8 cellular contexts compared by ENCODE assay signal in genomic region chr16:50210266-50211038, GRCh38. TPM values are rescaled to one million over a fixed set of nuclear protein-coding genes. Genes with fewer than 3 reads are reported as not detected.
DNase-seq lines count a peak whose midpoint lies in the region; FAIRE-seq and TF ChIP-seq lines count a peak whose summit lies in the region.

No MANE protein-coding gene starts in this region.

- peak; percentile 49 to 82 (median 70) for TF ChIP-seq CTCF in adrenal gland (IDR thresholded peaks at IDR 0.05)
- TF ChIP-seq CTCF in left ventricle myocardium inferior (IDR thresholded peaks at IDR 0.05; ENCODE audit: borderline replicate concordance): peak; percentile 79

- H3K27ac ChIP-seq in adrenal gland (peak overlapping the region in 3 of 5 donors; percentile 29 to 35 (median 35)), left ventricle myocardium inferior (replicated peaks) (no peak overlapping the region)

- H3K4me1 ChIP-seq in adrenal gland (replicated peaks in 1 of 2) (peaks cover 39 to 50% of the 10 kb centered on the region in 2 donors), left ventricle myocardium inferior (peaks cover 49% of the 10 kb centered on the region)

- H3K36me3 ChIP-seq in adrenal gland (replicated peaks in 1 of 2): peaks cover 0 to 9% of the 10 kb centered on the region in 2 donors
- H3K36me3 ChIP-seq in left ventricle myocardium inferior: peaks cover 26% of the 10 kb centered on the region

- H3K4me3 ChIP-seq in adrenal gland (no peak overlapping the region), left ventricle myocardium inferior (no peak overlapping the region)

- peak; percentile 87 for DNase-seq in GM03348 (ENCODE audit: low spot score)
- DNase-seq in H54 (ENCODE audit: insufficient read length, low spot score): no peak
- DNase-seq in LoVo (ENCODE audit: low spot score): peak; percentile 34
- DNase-seq in SKM-1 treated with dmso at 0.1 percent for 144 hours (lab: John Stamatoyannopoulos, UW; ENCODE audit: unreplicated experiment): peak; percentile 50
- DNase-seq in adrenal gland: peak; percentile 73 to 94 (median 87)
- peak; percentile 80 for DNase-seq in left ventricle myocardium inferior
- DNase-seq in putamen (ENCODE audit: low spot score): peak; percentile 81
- DNase-seq in cortex of kidney (lab: John Stamatoyannopoulos, UW): no peak

- intact Hi-C loops in adrenal gland (cut with DNase I) (loop anchor here in 1 of 2 donors (5.0 to 10.0 kb wide), 2 partner anchors 143 to 144 kb away; partner anchors contain the start of gene HEATR3), left ventricle myocardium inferior (cut with micrococcal nuclease) (loop anchor here (10.0 kb wide), 1 partner anchor 454 kb away; no protein-coding TSS in a partner anchor)

- H3K9me3 ChIP-seq in adrenal gland (replicated peaks in 1 of 3): no peaks in the 10 kb centered on the region
- H3K9me3 ChIP-seq in left ventricle myocardium inferior (replicated peaks): no peaks in the 10 kb centered on the region

- TF ChIP-seq POLR2A in H54 (IDR thresholded peaks at IDR 0.05; ENCODE audit: low read depth, low read length) (no peak), adrenal gland (IDR thresholded peaks at IDR 0.05) (no peak)

- 69 to 78% (median 72%) methylated on average over 5 of the region's 5 CpGs for WGBS in adrenal gland, 4 donors

- no peaks in the 10 kb centered on the region for H3K27me3 ChIP-seq in adrenal gland
- no peaks in the 10 kb centered on the region for H3K27me3 ChIP-seq in left ventricle myocardium inferior (ENCODE audit: low read depth)

- FAIRE-seq in H54 (lab: Jason Lieb, UNC): peak; percentile 85

RNA-seq across cellular contexts. Expression of gene ADCY7, which starts 55.9 kb away (rescaled TPM):
- total RNA-seq in adrenal gland: 10 to 100 TPM in 7 of 8 donors, 1 to 10 TPM in 1; 9.8 to 44.4 (median 24.1) TPM
- 10 to 100 TPM in 1 of 3 donors, 1 to 10 TPM in 2; 2.8 to 14.6 (median 3.0) TPM for polyA plus RNA-seq in adrenal gland
- total RNA-seq in left ventricle myocardium inferior: 9.7 TPM

RNA-seq across cellular contexts. Expression of gene TENT4B, which starts 57.3 kb away (rescaled TPM):
- total RNA-seq in adrenal gland (10 to 100 TPM in 7 of 8 donors, 1 to 10 TPM in 1; 6.8 to 19.3 (median 13.4) TPM), left ventricle myocardium inferior (7.5 TPM)
- 10 to 100 TPM in 1 of 3 donors, 1 to 10 TPM in 2; 4.2 to 27.8 (median 6.0) TPM for polyA plus RNA-seq in adrenal gland

Comparison
In these comparisons a context has a peak if more than half of its experiments do, and no peak if none do; other contexts are left out.
1. DNase-seq: peak in GM03348 (single experiment), LoVo (single experiment), SKM-1 treated with dmso at 0.1 percent for 144 hours (single experiment), adrenal gland (7 of 7), left ventricle myocardium inferior (single experiment) and putamen (single experiment); none in H54 (single experiment) and cortex of kidney (single experiment).